In genomic region chr1:50424940-50425375, GRCh38 we compare ENCODE assay signal across 10 cellular contexts. TPM values are rescaled to one million over a fixed set of nuclear protein-coding genes. Genes with fewer than 3 reads are reported as not detected.
DNase-seq lines count a peak whose midpoint lies in the region; TF ChIP-seq lines count a peak whose summit lies in the region.
"Had no signal": no experiment of that assay in that cellular context is flagged by ENCODE, and none has a peak within 500 bp of the region (broad histone marks: within the 10 kb centered on the region; RNA-seq: fewer than 3 reads in every experiment).

No MANE protein-coding gene starts in this region.

- peak overlapping the region; percentile 7 to 42 for H3K4me3 ChIP-seq in tibial artery

- H3K4me1 Mint-ChIP-seq in activated naive CD4-positive, alpha-beta T cell treated with anti-CD3 and anti-CD28 coated beads, Interleukin-2, amount 50 U/mL, for 24 hours: peaks cover 57% of the 10 kb centered on the region
- peaks cover 33% of the 10 kb centered on the region for H3K4me1 Mint-ChIP-seq in mesothelial cell of epicardium
- peaks cover 16% of the 10 kb centered on the region for H3K4me1 Mint-ChIP-seq in Calu3 (ENCODE audit: low read depth, unreplicated experiment)

- H3K36me3 Mint-ChIP-seq in activated naive CD4-positive, alpha-beta T cell treated with anti-CD3 and anti-CD28 coated beads, Interleukin-2, amount 50 U/mL, for 24 hours: no peaks in the 10 kb centered on the region
- H3K36me3 Mint-ChIP-seq in mesothelial cell of epicardium: no peaks in the 10 kb centered on the region
- H3K36me3 Mint-ChIP-seq in Calu3 (ENCODE audit: insufficient read depth, unreplicated experiment): peaks cover 6% of the 10 kb centered on the region

- CTCF ChIA-PET in Calu3 (lab: Charles Lee): interaction anchor here (0.5 kb wide), 1 partner anchor 193 kb away, joined by 5 read pairs; no protein-coding TSS in a partner anchor

- peak overlapping the region; percentile 91 for H3K4me3 Mint-ChIP-seq in activated naive CD4-positive, alpha-beta T cell treated with anti-CD3 and anti-CD28 coated beads, Interleukin-2, amount 50 U/mL, for 24 hours
- H3K4me3 Mint-ChIP-seq in mesothelial cell of epicardium (peak overlapping the region; percentile 19), Calu3 (ENCODE audit: low read depth, unreplicated experiment) (no peak overlapping the region)

- peaks cover 70% of the 10 kb centered on the region for H3K27me3 Mint-ChIP-seq in activated naive CD4-positive, alpha-beta T cell treated with anti-CD3 and anti-CD28 coated beads, Interleukin-2, amount 50 U/mL, for 24 hours
- H3K27me3 Mint-ChIP-seq in mesothelial cell of epicardium (ENCODE audit: low read depth) (peaks cover 96% of the 10 kb centered on the region), Calu3 (ENCODE audit: unreplicated experiment) (peaks cover 68% of the 10 kb centered on the region)

- no peak overlapping the region for H3K27ac ChIP-seq in tibial artery
- H3K27ac ChIP-seq: KMS-11 had no signal

- H3K4me1 ChIP-seq in tibial artery: peaks cover 0 to 71% (median 55%) of the 10 kb centered on the region in 4 donors

- no peaks in the 10 kb centered on the region for H3K9me3 Mint-ChIP-seq in activated naive CD4-positive, alpha-beta T cell treated with anti-CD3 and anti-CD28 coated beads, Interleukin-2, amount 50 U/mL, for 24 hours
- no peaks in the 10 kb centered on the region for H3K9me3 Mint-ChIP-seq in mesothelial cell of epicardium
- no peaks in the 10 kb centered on the region for H3K9me3 Mint-ChIP-seq in Calu3 (ENCODE audit: low read depth, unreplicated experiment)

- H3K36me3 ChIP-seq in tibial artery: no peaks in the 10 kb centered on the region

- no peak for DNase-seq in activated naive CD4-positive, alpha-beta T cell treated with Interleukin-2 at 50 U/mL for 16 hours
- DNase-seq in astrocyte of the hippocampus (ENCODE audit: low read depth, low spot score) (peak; percentile 70), mesothelial cell of epicardium (ENCODE audit: low spot score in 2 of 2, unreplicated experiment in 2 of 2) (peak in 1 of 2 experiments; percentile 40), tibial artery (no peak), NCI-H2107 (lab: John Stamatoyannopoulos, UW) (no peak), mesenteric fat pad (ENCODE audit: low spot score) (no peak), Calu3 (no peak)
- DNase-seq: nucleus accumbens had no signal

- no peaks in the 10 kb centered on the region for H3K9me3 ChIP-seq in tibial artery

- intact Hi-C loops in tibial artery (cut with DNase I; ENCODE audit: low total_unique reads): no loop called here
- intact Hi-C loops in Calu3 (cut with micrococcal nuclease; ENCODE audit: unreplicated experiment): no loop called here

- H3K27me3 ChIP-seq in tibial artery: peaks cover 0 to 100% of the 10 kb centered on the region in 2 donors

- BruUV-seq in Calu3 (replicated peaks; lab: Mats Ljungman, UMichigan): no TSS peak

- peak overlapping the region; percentile 47 for H3K27ac Mint-ChIP-seq in activated naive CD4-positive, alpha-beta T cell treated with anti-CD3 and anti-CD28 coated beads, Interleukin-2, amount 50 U/mL, for 24 hours
- H3K27ac Mint-ChIP-seq in mesothelial cell of epicardium: peak overlapping the region; percentile 15
- H3K27ac Mint-ChIP-seq in Calu3 (ENCODE audit: unreplicated experiment): no peak overlapping the region

- TF ChIP-seq CTCF in mesothelial cell of epicardium (IDR thresholded peaks at IDR 0.05; ENCODE audit: unreplicated experiment) (no peak), tibial artery (IDR thresholded peaks at IDR 0.05) (no peak), Calu3 (IDR thresholded peaks at IDR 0.05; ENCODE audit: unreplicated experiment) (no peak)

RNA-seq across cellular contexts. Expression of gene DMRTA2, which starts 1.7 kb away (rescaled TPM):
- 0.07 TPM in 1 of 3 replicates, not detected in the others for total RNA-seq in mesothelial cell of epicardium
- total RNA-seq in mesenteric fat pad: not detected
- 0.19 and 0.37 TPM in 2 replicates for total RNA-seq in Calu3 (2022)
